Comparison of ENCODE assay signal across 7 cellular contexts in the genomic region with DNA sequence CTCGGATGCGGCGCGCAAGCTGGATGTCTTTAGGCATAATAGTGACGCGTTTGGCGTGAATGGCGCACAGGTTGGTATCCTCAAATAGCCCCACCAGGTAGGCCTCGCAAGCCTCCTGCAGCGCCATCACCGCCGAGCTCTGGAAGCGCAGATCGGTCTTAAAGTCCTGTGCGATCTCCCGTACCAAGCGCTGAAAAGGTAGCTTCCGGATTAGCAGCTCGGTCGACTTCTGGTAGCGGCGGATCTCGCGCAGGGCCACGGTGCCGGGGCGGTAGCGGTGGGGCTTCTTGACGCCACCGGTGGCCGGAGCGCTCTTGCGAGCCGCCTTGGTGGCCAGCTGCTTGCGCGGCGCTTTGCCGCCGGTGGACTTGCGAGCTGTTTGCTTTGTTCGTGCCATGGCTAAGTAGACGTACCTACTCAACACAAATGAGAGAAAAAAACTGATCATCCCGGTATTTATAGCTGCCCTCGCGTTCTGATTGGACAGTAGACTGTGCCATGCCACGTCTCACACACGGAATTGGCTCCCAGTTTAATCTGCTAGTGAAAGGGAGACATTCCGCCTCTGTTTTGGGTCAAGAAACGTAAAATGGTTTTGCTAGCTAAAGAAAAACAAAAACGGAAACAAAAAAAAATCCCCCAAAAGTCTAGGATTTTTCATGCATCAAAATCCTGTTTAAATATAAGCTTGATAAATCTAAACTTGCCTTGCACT. TPM values are rescaled to one million over a fixed set of nuclear protein-coding genes. Genes with fewer than 3 reads are reported as not detected.
DNase-seq lines count a peak whose midpoint lies in the region; ATAC-seq, FAIRE-seq and TF ChIP-seq lines count a peak whose summit lies in the region.

No MANE protein-coding gene starts in this region.

- DNase-seq in NCI-H187 (lab: John Stamatoyannopoulos, UW) (peak; percentile 85 to 88), caudate nucleus (lab: John Stamatoyannopoulos, UW) (peak in 7 of 61 donors; percentile 2 to 25 (median 11)), keratinocyte (ENCODE audit: low read depth, low spot score) (no peak)
- peak; percentile 78 for DNase-seq in stimulated activated CD4-positive, alpha-beta T cell treated with anti-CD3 and anti-CD28 coated beads, Interleukin-1b, Interleukin-23, amount 100 ng/mL, for 48 hours

- H3K9me3 ChIP-seq in keratinocyte (ENCODE audit: control insufficient read depth, low read depth, low read length), result no peaks in the 10 kb centered on the region

- H3K79me2 ChIP-seq in keratinocyte (ENCODE audit: control insufficient read depth, insufficient read depth, low read length), result no peaks in the 10 kb centered on the region

- peak overlapping the region; percentile 83 for H3K9ac ChIP-seq in keratinocyte (ENCODE audit: control insufficient read depth, extremely low read depth, insufficient read depth, low read length)

- peak overlapping the region; percentile 78 for H2AFZ ChIP-seq in keratinocyte (ENCODE audit: control insufficient read depth, low read length)

- H3K4me3 ChIP-seq in WI38 (ENCODE audit: low read depth, low read length) (peak overlapping the region; percentile 69), keratinocyte (ENCODE audit: control insufficient read depth in 2 of 3, extremely low read depth in 1 of 3, insufficient read depth in 2 of 3, low read depth in 1 of 3, low read length in 3 of 3) (peak overlapping the region; percentile 45 to 77 (median 64))

- H4K20me1 ChIP-seq in keratinocyte (ENCODE audit: control insufficient read depth, extremely low read depth, insufficient read depth, low read length), result no peaks in the 10 kb centered on the region

- peak overlapping the region; percentile 48 for H3K27ac ChIP-seq in caudate nucleus (ENCODE audit: low read depth, low read length)
- peak overlapping the region; percentile 91 for H3K27ac ChIP-seq in keratinocyte (ENCODE audit: control insufficient read depth, insufficient read depth, low read length)

- no peaks in the 10 kb centered on the region for H3K36me3 ChIP-seq in keratinocyte (ENCODE audit: control insufficient read depth in 2 of 2, extremely low read depth in 1 of 2, insufficient read depth in 2 of 2, low read length in 2 of 2)

- H3K4me2 ChIP-seq in keratinocyte (ENCODE audit: control insufficient read depth, extremely low read depth, insufficient read depth, low read depth, low read length), result peak overlapping the region; percentile 99

- H3K9me1 ChIP-seq in keratinocyte (ENCODE audit: control insufficient read depth, extremely low read depth, insufficient read depth, low read length), result no peaks in the 10 kb centered on the region

- H3K27me3 ChIP-seq in keratinocyte (ENCODE audit: control insufficient read depth, extremely low read depth, insufficient read depth, low read length), result no peaks in the 10 kb centered on the region

- no peak for TF ChIP-seq CTCF in WI38 (IDR thresholded peaks at IDR 0.05; ENCODE audit: low read depth, low read length)
- TF ChIP-seq CTCF in keratinocyte (optimal IDR thresholded peaks at IDR 0.05 in 1 of 3, IDR thresholded peaks at IDR 0.05 in 1 of 3, conservative IDR thresholded peaks at IDR 0.05 in 1 of 3; ENCODE audit: extremely low read depth in 1 of 3, insufficient read depth in 2 of 3, low read length in 3 of 3), result peak; percentile 41 to 53 (median 46)

- dilution Hi-C loops in keratinocyte (cut with MboI; ENCODE audit: extremely low pct_ligation_motif_present, low sequenced_read_pairs), result no loop called here

- ATAC-seq in GM18498 (IDR thresholded peaks at IDR 0.05; ENCODE audit: unreplicated experiment) (peak; percentile 58), HG02884 (IDR thresholded peaks at IDR 0.05; ENCODE audit: unreplicated experiment) (peak; percentile 56)

- H3K4me1 ChIP-seq in keratinocyte (ENCODE audit: control insufficient read depth, extremely low read depth, insufficient read depth, low read length), result peaks cover 29% of the 10 kb centered on the region

- peak; percentile 79 for FAIRE-seq in keratinocyte (lab: Jason Lieb, UNC)

RNA-seq across cellular contexts. Expression of gene OR2B2, which starts 40.1 kb away (rescaled TPM):
- polyA plus RNA-seq in keratinocyte, result not detected in 3 replicates
- not detected for polyA plus RNA-seq in keratinocyte (2011; ENCODE audit: low read depth)
- not detected in 2 replicates for polyA plus RNA-seq in keratinocyte (2011; cell fraction: cytosol; rRNA removed)
- not detected in 2 replicates for polyA plus RNA-seq in keratinocyte (2011; cell fraction: nucleus; rRNA removed)
- not detected in 2 replicates for polyA plus RNA-seq in keratinocyte (2012; ENCODE audit: low replicate concordance)
- polyA minus RNA-seq in keratinocyte, result not detected in 3 replicates
- not detected for polyA minus RNA-seq in keratinocyte (2011; cell fraction: cytosol; rRNA and poly(A)+ RNA removed)
- not detected in 2 replicates for polyA minus RNA-seq in keratinocyte (2011; cell fraction: nucleus; rRNA and poly(A)+ RNA removed)
